In the genomic region with DNA sequence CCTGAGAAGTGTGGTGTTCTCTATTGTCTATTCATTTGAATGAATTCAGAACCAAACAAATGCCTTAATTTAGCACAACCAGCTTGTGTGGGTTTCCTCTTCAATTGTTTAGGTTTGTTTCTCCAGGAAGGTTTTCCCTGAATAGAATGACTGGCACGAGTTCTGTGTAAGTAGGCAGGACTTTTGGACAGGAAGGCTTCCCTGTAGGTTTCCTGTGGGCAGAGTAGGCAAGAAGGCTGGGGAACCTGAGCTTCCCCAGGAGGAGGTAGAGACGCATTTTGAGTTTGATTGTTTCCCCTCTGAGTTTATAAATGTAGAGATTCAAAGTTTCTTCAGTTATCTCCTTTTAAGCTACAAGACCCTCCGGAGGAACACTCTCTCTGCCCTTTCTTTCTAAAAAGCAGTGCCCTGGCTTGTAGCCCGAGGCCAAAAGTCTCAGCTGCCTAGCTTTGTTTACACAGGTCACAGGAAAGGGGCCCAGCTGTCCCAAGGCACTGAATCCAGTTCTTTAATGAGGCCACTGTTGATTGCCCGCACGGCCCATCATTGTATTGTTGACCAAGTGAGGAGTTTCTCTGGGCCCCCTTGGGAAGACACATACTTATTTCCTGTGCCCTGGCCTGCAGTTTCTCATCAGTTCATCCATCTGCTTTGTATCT, we compare ENCODE assay signal across 1 cellular context.
TF ChIP-seq lines count a peak whose summit lies in the region.

No MANE protein-coding gene starts in this region.

TF ChIP-seq in HepG2, 621 proteins besides CTCF, POLR2A, EP300 and RAD21 (continued from another document and continues in another):
- peak; percentile 28; the same call in 1 of the 2 replicates for TF ChIP-seq SOX5 (CRISPR knock-in tag; IDR thresholded peaks at IDR 0.05; ENCODE audit: borderline replicate concordance)
- 0 out of 2 replicates have a peak, but pooled peaks have one; percentile 10 for TF ChIP-seq ZNF644 (CRISPR knock-in tag; IDR thresholded peaks at IDR 0.05; ENCODE audit: low read depth)
- TF ChIP-seq ZNF703 (CRISPR knock-in tag; IDR thresholded peaks at IDR 0.05; ENCODE audit: borderline replicate concordance) = no peak
- no peak for TF ChIP-seq FOXA1 (IDR thresholded peaks at IDR 0.05)
- TF ChIP-seq FOXA1 (CRISPR knock-in tag; IDR thresholded peaks at IDR 0.05) = peak; percentile 79
- TF ChIP-seq, protein P1, sequence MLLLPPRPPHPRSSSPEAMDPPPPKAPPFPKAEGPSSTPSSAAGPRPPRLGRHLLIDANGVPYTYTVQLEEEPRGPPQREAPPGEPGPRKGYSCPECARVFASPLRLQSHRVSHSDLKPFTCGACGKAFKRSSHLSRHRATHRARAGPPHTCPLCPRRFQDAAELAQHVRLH (CRISPR knock-in tag; IDR thresholded peaks at IDR 0.05; ENCODE audit: borderline replicate concordance, low read depth) = no peak
- no peak for TF ChIP-seq ZNF589 (CRISPR knock-in tag; conservative IDR thresholded peaks at IDR 0.05)
- no peak for TF ChIP-seq STAG1 (CRISPR knock-in tag; IDR thresholded peaks at IDR 0.05)
- no peak for TF ChIP-seq IRF2 (CRISPR knock-in tag; IDR thresholded peaks at IDR 0.05)
- TF ChIP-seq, protein P2, sequence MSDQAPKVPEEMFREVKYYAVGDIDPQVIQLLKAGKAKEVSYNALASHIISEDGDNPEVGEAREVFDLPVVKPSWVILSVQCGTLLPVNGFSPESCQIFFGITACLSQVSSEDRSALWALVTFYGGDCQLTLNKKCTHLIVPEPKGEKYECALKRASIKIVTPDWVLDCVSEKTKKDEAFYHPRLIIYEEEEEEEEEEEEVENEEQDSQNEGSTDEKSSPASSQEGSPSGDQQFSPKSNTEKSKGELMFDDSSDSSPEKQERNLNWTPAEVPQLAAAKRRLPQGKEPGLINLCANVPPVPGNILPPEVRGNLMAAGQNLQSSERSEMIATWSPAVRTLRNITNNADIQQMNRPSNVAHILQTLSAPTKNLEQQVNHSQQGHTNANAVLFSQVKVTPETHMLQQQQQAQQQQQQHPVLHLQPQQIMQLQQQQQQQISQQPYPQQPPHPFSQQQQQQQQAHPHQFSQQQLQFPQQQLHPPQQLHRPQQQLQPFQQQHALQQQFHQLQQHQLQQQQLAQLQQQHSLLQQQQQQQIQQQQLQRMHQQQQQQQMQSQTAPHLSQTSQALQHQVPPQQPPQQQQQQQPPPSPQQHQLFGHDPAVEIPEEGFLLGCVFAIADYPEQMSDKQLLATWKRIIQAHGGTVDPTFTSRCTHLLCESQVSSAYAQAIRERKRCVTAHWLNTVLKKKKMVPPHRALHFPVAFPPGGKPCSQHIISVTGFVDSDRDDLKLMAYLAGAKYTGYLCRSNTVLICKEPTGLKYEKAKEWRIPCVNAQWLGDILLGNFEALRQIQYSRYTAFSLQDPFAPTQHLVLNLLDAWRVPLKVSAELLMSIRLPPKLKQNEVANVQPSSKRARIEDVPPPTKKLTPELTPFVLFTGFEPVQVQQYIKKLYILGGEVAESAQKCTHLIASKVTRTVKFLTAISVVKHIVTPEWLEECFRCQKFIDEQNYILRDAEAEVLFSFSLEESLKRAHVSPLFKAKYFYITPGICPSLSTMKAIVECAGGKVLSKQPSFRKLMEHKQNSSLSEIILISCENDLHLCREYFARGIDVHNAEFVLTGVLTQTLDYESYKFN (CRISPR knock-in tag; conservative IDR thresholded peaks at IDR 0.05) = peak; percentile 56
- TF ChIP-seq, protein P3, sequence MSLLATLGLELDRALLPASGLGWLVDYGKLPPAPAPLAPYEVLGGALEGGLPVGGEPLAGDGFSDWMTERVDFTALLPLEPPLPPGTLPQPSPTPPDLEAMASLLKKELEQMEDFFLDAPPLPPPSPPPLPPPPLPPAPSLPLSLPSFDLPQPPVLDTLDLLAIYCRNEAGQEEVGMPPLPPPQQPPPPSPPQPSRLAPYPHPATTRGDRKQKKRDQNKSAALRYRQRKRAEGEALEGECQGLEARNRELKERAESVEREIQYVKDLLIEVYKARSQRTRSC (CRISPR knock-in tag; IDR thresholded peaks at IDR 0.05; ENCODE audit: low read depth) = no peak
- TF ChIP-seq NCOA2 (CRISPR knock-in tag; IDR thresholded peaks at IDR 0.05) = peak; percentile 40; the same call in 1 of the 2 replicates
- no peak for TF ChIP-seq PITX1 (CRISPR knock-in tag; IDR thresholded peaks at IDR 0.05)
- no peak for TF ChIP-seq SALL1 (CRISPR knock-in tag; IDR thresholded peaks at IDR 0.05)
- TF ChIP-seq ZNF24 (IDR thresholded peaks at IDR 0.05) = no peak
- 0 out of 2 replicates have a peak, but pooled peaks have one; percentile 14 for TF ChIP-seq RARA (CRISPR knock-in tag; IDR thresholded peaks at IDR 0.05)
- TF ChIP-seq, protein P4, sequence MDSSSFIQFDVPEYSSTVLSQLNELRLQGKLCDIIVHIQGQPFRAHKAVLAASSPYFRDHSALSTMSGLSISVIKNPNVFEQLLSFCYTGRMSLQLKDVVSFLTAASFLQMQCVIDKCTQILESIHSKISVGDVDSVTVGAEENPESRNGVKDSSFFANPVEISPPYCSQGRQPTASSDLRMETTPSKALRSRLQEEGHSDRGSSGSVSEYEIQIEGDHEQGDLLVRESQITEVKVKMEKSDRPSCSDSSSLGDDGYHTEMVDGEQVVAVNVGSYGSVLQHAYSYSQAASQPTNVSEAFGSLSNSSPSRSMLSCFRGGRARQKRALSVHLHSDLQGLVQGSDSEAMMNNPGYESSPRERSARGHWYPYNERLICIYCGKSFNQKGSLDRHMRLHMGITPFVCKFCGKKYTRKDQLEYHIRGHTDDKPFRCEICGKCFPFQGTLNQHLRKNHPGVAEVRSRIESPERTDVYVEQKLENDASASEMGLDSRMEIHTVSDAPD (CRISPR knock-in tag; IDR thresholded peaks at IDR 0.05) = 0 out of 2 replicates have a peak, but pooled peaks have one; percentile 39
- peak in 1 of 2 experiments; percentile 48; a peak in 1 of 4 replicates for TF ChIP-seq KLF16 (CRISPR knock-in tag; IDR thresholded peaks at IDR 0.05)
- TF ChIP-seq, protein P5, sequence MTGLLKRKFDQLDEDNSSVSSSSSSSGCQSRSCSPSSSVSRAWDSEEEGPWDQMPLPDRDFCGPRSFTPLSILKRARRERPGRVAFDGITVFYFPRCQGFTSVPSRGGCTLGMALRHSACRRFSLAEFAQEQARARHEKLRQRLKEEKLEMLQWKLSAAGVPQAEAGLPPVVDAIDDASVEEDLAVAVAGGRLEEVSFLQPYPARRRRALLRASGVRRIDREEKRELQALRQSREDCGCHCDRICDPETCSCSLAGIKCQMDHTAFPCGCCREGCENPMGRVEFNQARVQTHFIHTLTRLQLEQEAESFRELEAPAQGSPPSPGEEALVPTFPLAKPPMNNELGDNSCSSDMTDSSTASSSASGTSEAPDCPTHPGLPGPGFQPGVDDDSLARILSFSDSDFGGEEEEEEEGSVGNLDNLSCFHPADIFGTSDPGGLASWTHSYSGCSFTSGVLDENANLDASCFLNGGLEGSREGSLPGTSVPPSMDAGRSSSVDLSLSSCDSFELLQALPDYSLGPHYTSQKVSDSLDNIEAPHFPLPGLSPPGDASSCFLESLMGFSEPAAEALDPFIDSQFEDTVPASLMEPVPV (CRISPR knock-in tag; IDR thresholded peaks at IDR 0.05) = no peak
- 0 out of 2 replicates have a peak, but pooled peaks have one; percentile 17 for TF ChIP-seq TARDBP (CRISPR knock-in tag; IDR thresholded peaks at IDR 0.05)
- TF ChIP-seq, protein P6, sequence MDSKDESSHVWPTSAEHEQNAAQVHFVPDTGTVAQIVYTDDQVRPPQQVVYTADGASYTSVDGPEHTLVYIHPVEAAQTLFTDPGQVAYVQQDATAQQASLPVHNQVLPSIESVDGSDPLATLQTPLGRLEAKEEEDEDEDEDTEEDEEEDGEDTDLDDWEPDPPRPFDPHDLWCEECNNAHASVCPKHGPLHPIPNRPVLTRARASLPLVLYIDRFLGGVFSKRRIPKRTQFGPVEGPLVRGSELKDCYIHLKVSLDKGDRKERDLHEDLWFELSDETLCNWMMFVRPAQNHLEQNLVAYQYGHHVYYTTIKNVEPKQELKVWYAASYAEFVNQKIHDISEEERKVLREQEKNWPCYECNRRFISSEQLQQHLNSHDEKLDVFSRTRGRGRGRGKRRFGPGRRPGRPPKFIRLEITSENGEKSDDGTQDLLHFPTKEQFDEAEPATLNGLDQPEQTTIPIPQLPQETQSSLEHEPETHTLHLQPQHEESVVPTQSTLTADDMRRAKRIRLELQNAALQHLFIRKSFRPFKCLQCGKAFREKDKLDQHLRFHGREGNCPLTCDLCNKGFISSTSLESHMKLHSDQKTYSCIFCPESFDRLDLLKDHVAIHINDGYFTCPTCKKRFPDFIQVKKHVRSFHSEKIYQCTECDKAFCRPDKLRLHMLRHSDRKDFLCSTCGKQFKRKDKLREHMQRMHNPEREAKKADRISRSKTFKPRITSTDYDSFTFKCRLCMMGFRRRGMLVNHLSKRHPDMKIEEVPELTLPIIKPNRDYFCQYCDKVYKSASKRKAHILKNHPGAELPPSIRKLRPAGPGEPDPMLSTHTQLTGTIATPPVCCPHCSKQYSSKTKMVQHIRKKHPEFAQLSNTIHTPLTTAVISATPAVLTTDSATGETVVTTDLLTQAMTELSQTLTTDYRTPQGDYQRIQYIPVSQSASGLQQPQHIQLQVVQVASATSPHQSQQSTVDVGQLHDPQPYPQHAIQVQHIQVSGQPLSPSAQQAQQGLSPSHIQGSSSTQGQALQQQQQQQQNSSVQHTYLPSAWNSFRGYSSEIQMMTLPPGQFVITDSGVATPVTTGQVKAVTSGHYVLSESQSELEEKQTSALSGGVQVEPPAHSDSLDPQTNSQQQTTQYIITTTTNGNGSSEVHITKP (CRISPR knock-in tag; IDR thresholded peaks at IDR 0.05; ENCODE audit: low read depth) = 0 out of 2 replicates have a peak, but pooled peaks have one; percentile 17
- TF ChIP-seq, protein P7, sequence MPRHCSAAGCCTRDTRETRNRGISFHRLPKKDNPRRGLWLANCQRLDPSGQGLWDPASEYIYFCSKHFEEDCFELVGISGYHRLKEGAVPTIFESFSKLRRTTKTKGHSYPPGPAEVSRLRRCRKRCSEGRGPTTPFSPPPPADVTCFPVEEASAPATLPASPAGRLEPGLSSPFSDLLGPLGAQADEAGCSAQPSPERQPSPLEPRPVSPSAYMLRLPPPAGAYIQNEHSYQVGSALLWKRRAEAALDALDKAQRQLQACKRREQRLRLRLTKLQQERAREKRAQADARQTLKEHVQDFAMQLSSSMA (CRISPR knock-in tag; IDR thresholded peaks at IDR 0.05) = no peak
- TF ChIP-seq ZNF777 (CRISPR knock-in tag; IDR thresholded peaks at IDR 0.05) = no peak
- TF ChIP-seq, protein P8, sequence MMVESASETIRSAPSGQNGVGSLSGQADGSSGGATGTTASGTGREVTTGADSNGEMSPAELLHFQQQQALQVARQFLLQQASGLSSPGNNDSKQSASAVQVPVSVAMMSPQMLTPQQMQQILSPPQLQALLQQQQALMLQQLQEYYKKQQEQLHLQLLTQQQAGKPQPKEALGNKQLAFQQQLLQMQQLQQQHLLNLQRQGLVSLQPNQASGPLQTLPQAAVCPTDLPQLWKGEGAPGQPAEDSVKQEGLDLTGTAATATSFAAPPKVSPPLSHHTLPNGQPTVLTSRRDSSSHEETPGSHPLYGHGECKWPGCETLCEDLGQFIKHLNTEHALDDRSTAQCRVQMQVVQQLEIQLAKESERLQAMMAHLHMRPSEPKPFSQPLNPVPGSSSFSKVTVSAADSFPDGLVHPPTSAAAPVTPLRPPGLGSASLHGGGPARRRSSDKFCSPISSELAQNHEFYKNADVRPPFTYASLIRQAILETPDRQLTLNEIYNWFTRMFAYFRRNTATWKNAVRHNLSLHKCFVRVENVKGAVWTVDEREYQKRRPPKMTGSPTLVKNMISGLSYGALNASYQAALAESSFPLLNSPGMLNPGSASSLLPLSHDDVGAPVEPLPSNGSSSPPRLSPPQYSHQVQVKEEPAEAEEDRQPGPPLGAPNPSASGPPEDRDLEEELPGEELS (CRISPR knock-in tag; IDR thresholded peaks at IDR 0.05) = no peak
- TF ChIP-seq, protein P9, sequence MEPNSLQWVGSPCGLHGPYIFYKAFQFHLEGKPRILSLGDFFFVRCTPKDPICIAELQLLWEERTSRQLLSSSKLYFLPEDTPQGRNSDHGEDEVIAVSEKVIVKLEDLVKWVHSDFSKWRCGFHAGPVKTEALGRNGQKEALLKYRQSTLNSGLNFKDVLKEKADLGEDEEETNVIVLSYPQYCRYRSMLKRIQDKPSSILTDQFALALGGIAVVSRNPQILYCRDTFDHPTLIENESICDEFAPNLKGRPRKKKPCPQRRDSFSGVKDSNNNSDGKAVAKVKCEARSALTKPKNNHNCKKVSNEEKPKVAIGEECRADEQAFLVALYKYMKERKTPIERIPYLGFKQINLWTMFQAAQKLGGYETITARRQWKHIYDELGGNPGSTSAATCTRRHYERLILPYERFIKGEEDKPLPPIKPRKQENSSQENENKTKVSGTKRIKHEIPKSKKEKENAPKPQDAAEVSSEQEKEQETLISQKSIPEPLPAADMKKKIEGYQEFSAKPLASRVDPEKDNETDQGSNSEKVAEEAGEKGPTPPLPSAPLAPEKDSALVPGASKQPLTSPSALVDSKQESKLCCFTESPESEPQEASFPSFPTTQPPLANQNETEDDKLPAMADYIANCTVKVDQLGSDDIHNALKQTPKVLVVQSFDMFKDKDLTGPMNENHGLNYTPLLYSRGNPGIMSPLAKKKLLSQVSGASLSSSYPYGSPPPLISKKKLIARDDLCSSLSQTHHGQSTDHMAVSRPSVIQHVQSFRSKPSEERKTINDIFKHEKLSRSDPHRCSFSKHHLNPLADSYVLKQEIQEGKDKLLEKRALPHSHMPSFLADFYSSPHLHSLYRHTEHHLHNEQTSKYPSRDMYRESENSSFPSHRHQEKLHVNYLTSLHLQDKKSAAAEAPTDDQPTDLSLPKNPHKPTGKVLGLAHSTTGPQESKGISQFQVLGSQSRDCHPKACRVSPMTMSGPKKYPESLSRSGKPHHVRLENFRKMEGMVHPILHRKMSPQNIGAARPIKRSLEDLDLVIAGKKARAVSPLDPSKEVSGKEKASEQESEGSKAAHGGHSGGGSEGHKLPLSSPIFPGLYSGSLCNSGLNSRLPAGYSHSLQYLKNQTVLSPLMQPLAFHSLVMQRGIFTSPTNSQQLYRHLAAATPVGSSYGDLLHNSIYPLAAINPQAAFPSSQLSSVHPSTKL (CRISPR knock-in tag; IDR thresholded peaks at IDR 0.05) = peak; percentile 36; the same call in 1 of the 2 replicates
- TF ChIP-seq, protein P10, sequence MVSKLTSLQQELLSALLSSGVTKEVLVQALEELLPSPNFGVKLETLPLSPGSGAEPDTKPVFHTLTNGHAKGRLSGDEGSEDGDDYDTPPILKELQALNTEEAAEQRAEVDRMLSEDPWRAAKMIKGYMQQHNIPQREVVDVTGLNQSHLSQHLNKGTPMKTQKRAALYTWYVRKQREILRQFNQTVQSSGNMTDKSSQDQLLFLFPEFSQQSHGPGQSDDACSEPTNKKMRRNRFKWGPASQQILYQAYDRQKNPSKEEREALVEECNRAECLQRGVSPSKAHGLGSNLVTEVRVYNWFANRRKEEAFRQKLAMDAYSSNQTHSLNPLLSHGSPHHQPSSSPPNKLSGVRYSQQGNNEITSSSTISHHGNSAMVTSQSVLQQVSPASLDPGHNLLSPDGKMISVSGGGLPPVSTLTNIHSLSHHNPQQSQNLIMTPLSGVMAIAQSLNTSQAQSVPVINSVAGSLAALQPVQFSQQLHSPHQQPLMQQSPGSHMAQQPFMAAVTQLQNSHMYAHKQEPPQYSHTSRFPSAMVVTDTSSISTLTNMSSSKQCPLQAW (CRISPR knock-in tag; IDR thresholded peaks at IDR 0.05) = no peak
- no peak for TF ChIP-seq GLI4 (CRISPR knock-in tag; IDR thresholded peaks at IDR 0.05; ENCODE audit: borderline replicate concordance)
- no peak for TF ChIP-seq HNF4A (CRISPR knock-in tag; IDR thresholded peaks at IDR 0.05)
- TF ChIP-seq FOSL2 (CRISPR knock-in tag; IDR thresholded peaks at IDR 0.05) = peak; percentile 32; the same call in 1 of the 2 replicates
- no peak for TF ChIP-seq ZBTB38 (CRISPR knock-in tag; IDR thresholded peaks at IDR 0.05)
- peak; percentile 39 for TF ChIP-seq XRCC5 (optimal IDR thresholded peaks at IDR 0.05; ENCODE audit: low read length)
- TF ChIP-seq SAP130 (CRISPR knock-in tag; IDR thresholded peaks at IDR 0.05; ENCODE audit: low read depth) = 0 out of 2 replicates have a peak, but pooled peaks have one; percentile 14
- no peak for TF ChIP-seq ZNF17 (CRISPR knock-in tag; IDR thresholded peaks at IDR 0.05)
